In the genomic region with DNA sequence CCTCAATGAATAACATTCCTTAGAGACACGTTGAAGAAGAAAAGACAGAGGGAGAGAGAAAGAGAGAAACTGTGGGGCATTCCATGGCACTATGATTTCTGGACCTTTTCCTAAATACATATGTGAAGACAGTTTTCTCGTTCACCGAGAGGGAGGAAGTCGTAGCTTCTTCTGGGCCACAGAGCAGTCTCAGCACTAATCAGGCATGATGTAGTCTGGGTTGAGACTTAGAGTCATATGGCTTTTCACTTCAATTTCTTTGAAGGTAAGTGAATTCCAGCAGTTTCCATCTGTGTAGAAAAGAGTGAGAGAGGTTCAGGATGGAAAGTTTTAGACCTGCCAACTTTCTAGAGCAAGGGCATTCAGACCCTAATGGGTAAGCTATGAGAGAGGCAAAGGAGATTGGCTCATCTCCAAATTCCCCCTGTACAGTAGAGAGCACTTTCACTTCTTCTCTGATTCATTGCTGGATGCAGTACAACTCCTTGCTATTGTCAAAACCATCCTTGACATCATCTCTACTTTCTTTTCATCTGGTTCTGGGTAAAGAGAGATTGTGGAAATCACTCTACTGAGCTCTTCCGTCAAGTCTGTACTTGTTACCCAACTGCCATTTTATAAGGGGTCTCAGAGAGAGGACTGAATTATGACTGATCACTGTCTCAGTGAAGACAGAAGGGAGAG, we compare ENCODE assay signal across 14 cellular contexts. TPM values are rescaled to one million over a fixed set of nuclear protein-coding genes. Genes with fewer than 3 reads are reported as not detected.
DNase-seq lines count a peak whose midpoint lies in the region; ATAC-seq, FAIRE-seq and TF ChIP-seq lines count a peak whose summit lies in the region.
"Had no signal": no experiment of that assay in that cellular context is flagged by ENCODE, and none has a peak within 500 bp of the region (broad histone marks: within the 10 kb centered on the region; RNA-seq: fewer than 3 reads in every experiment).

No MANE protein-coding gene starts in this region.

- ATAC-seq in HG02870 (IDR thresholded peaks at IDR 0.05; ENCODE audit: unreplicated experiment): peak; percentile 86
- no peak for ATAC-seq in body of pancreas
- ATAC-seq: foreskin keratinocyte, natural killer cell had no signal

- TF ChIP-seq POLR2A in GM12891 (IDR thresholded peaks at IDR 0.05; ENCODE audit: low read depth, low read length) (no peak), body of pancreas (IDR thresholded peaks at IDR 0.05) (no peak)

- no peak overlapping the region for H3K4me3 ChIP-seq in body of pancreas

- H3K27me3 ChIP-seq in body of pancreas: no peaks in the 10 kb centered on the region

- H3K27ac ChIP-seq in body of pancreas: no peak overlapping the region
- H3K27ac ChIP-seq: foreskin keratinocyte had no signal

- no peak for FAIRE-seq in GM12891 (lab: Jason Lieb, UNC)

- H3K4me1 ChIP-seq in body of pancreas: no peaks in the 10 kb centered on the region
- H3K4me1 ChIP-seq: foreskin keratinocyte had no signal

- H3K9me3 ChIP-seq in body of pancreas: no peaks in the 10 kb centered on the region

- TF ChIP-seq CTCF in body of pancreas (IDR thresholded peaks at IDR 0.05): no peak

- intact Hi-C loops in body of pancreas (cut with DNase I): no loop called here
- intact Hi-C loops in posterior vena cava (cut with DNase I): loop anchor here in 1 of 2 donors (5.0 kb wide), 1 partner anchor 983 kb away; no protein-coding TSS in a partner anchor

- H3K36me3 ChIP-seq in body of pancreas (replicated peaks in 1 of 2; ENCODE audit: insufficient read depth in 1 of 2, low read depth in 2 of 2): no peaks in the 10 kb centered on the region

- DNase-seq in GM12891 (ENCODE audit: insufficient read length, low spot score): no peak
- DNase-seq in GM19238 (ENCODE audit: insufficient read length, low spot score): peak; percentile 2
- peak; percentile 72 for DNase-seq in MV-4-11 (lab: John Stamatoyannopoulos, UW)
- no peak for DNase-seq in body of pancreas
- no peak for DNase-seq in SW480 (ENCODE audit: low spot score)
- no peak for DNase-seq in NCI-H2107 treated with DMSO at 0.1 percent for 48 hours (lab: John Stamatoyannopoulos, UW; ENCODE audit: unreplicated experiment)
- no peak for DNase-seq in posterior vena cava (ENCODE audit: low spot score)
- DNase-seq: DND-41, foreskin keratinocyte, Karpas-422, natural killer cell, NCI-H2171 treated with DMSO at 0.1 percent for 48 hours, RPMI8226 had no signal

- WGBS in body of pancreas, 2 donors: 68 to 75% methylated on average over 5 of the region's 5 CpGs

TF ChIP-seq in GM12891, 5 proteins besides CTCF, POLR2A, EP300 and RAD21:
- no peak for TF ChIP-seq POLR2AphosphoS5 (IDR thresholded peaks at IDR 0.05; ENCODE audit: low read depth, low read length)
- TF ChIP-seq SPI1 (IDR thresholded peaks at IDR 0.05; ENCODE audit: low read depth, low read length): peak; percentile 90
- no peak for TF ChIP-seq TAF1 (IDR thresholded peaks at IDR 0.05; ENCODE audit: low read depth, low read length)
- TF ChIP-seq PAX5 (IDR thresholded peaks at IDR 0.05; ENCODE audit: insufficient read depth, low read length, severe bottlenecking): no peak
- TF ChIP-seq POU2F2 (IDR thresholded peaks at IDR 0.05; ENCODE audit: low read depth, low read length): no peak

RNA-seq across cellular contexts. Expression of gene OR9A4, which starts 31.5 kb away (rescaled TPM):
- not detected for polyA plus RNA-seq in GM12891 (2012; ENCODE audit: low read depth, missing spikeins)
- total RNA-seq in body of pancreas: not detected
- total RNA-seq in posterior vena cava: not detected
- total RNA-seq: foreskin keratinocyte, natural killer cell had no signal
- polyA plus RNA-seq: foreskin keratinocyte had no signal

RNA-seq across cellular contexts. Expression of gene PRSS37, which starts 43.4 kb away (rescaled TPM):
- not detected for polyA plus RNA-seq in GM12891 (2012; ENCODE audit: low read depth, missing spikeins)
- total RNA-seq in body of pancreas (not detected), posterior vena cava (not detected)
- total RNA-seq: foreskin keratinocyte, natural killer cell had no signal
- polyA plus RNA-seq: foreskin keratinocyte had no signal

Comparison
In these comparisons a context has a peak if more than half of its experiments do, and no peak if none do; other contexts are left out.
1. DNase-seq: peak in GM19238 (single experiment) and MV-4-11 (single experiment); none in GM12891 (single experiment), body of pancreas (0 of 4), SW480 (single experiment), NCI-H2107 treated with DMSO at 0.1 percent for 48 hours (single experiment) and posterior vena cava (single experiment).